Comparison of ENCODE assay signal across 29 cellular contexts in genomic region chrX:2434270-2434669, GRCh38.
"Had no signal": no experiment of that assay in that cellular context is flagged by ENCODE, and none has a peak within 500 bp of the region (broad histone marks: within the 10 kb centered on the region; RNA-seq: fewer than 3 reads in every experiment).

No MANE protein-coding gene starts in this region.

- DNase-seq: heart right ventricle; hippocampal formation; kidney glomerular epithelial cell; left cardiac atrium; left lung; lower lobe of right lung; mammary epithelial cell; mesenchymal stem cell; naive B cell; natural killer cell; nucleus accumbens; pancreas; posterior cingulate gyrus; retina; right cardiac atrium; sigmoid colon; small intestine; stimulated activated CD4-positive, alpha-beta T cell treated with anti-CD3 and anti-CD28 coated beads, Interleukin-1b, Interleukin-23, amount 100 ng/mL, for 48 hours; stimulated activated CD4-positive, alpha-beta T cell treated with anti-CD3 and anti-CD28 coated beads, Interleukin-2, amount 100 ng/mL, for 48 hours; stimulated activated CD4-positive, alpha-beta T cell treated with anti-CD3 and anti-CD28 coated beads, Interleukin-4, amount 100 ng/mL, for 4 hours; stimulated activated naive CD4-positive, alpha-beta T cell; uterus had no signal

- FAIRE-seq: keratinocyte, pancreas, small intestine had no signal

- H3K4me3 ChIP-seq: heart right ventricle, left lung, lower lobe of right lung, pancreas, prostate gland, sigmoid colon, tibial nerve, uterus had no signal

- ATAC-seq: heart right ventricle, left cardiac atrium, left lung, lower lobe of right lung, natural killer cell, pancreas, right cardiac atrium had no signal

- H3K27ac ChIP-seq: heart right ventricle, left lung, lower lobe of right lung, pancreas, prostate gland, sigmoid colon, tibial nerve, uterus had no signal

- H3K27ac Mint-ChIP-seq: stimulated activated naive CD8-positive, alpha-beta T cell treated with anti-CD3 and anti-CD28 coated beads, Interleukin-15, Interleukin-2, amounts not matched to agents 100 ng/mL and 50 ng/mL, for 24 hours; type B pancreatic cell had no signal

- H3K9me3 Mint-ChIP-seq: natural killer cell had no signal

- H3K4me1 ChIP-seq: lower lobe of right lung, pancreas, prostate gland, sigmoid colon, tibial nerve, uterus had no signal

- H3K27me3 ChIP-seq: heart right ventricle, left lung, pancreas, sigmoid colon, tibial nerve, uterus had no signal

- H3K36me3 ChIP-seq: pancreas, prostate gland, uterus had no signal

- H3K27me3 Mint-ChIP-seq: naive B cell; stimulated activated naive CD8-positive, alpha-beta T cell treated with anti-CD3 and anti-CD28 coated beads, Interleukin-15, Interleukin-2, amounts not matched to agents 100 ng/mL and 50 ng/mL, for 24 hours; type B pancreatic cell had no signal

- H3K4me3 Mint-ChIP-seq: mesothelial cell of epicardium; natural killer cell; neural crest cell; stimulated activated naive CD8-positive, alpha-beta T cell treated with anti-CD3 and anti-CD28 coated beads, Interleukin-15, Interleukin-2, amounts not matched to agents 100 ng/mL and 50 ng/mL, for 24 hours; type B pancreatic cell had no signal

- H3K9me3 ChIP-seq: left lung, lower lobe of right lung, pancreas, prostate gland, sigmoid colon, tibial nerve, uterus had no signal

- H3K36me3 Mint-ChIP-seq: natural killer cell had no signal
